In genomic region chr4:79081973-79082372, GRCh38 we compare ENCODE assay signal across 25 cellular contexts.
"Had no signal": no experiment of that assay in that cellular context is flagged by ENCODE, and none has a peak within 500 bp of the region (broad histone marks: within the 10 kb centered on the region; RNA-seq: fewer than 3 reads in every experiment).

No MANE protein-coding gene starts in this region.

- DNase-seq: hypothalamus; immature natural killer cell; kidney; left colon; left lung; naive thymus-derived CD8-positive, alpha-beta T cell; nucleus accumbens; pancreas; posterior cingulate gyrus; psoas muscle; small intestine; spleen; stimulated activated CD4-positive, alpha-beta T cell treated with anti-CD3 and anti-CD28 coated beads, Interleukin-4, amount 100 ng/mL, for 24 hours; stimulated activated naive CD4-positive, alpha-beta T cell had no signal

- H3K27ac ChIP-seq: left lung, pancreas, psoas muscle, spleen, vagina had no signal

- H3K4me3 ChIP-seq: left lung, pancreas, psoas muscle, spleen, suprapubic skin, tibial nerve, vagina had no signal

- ATAC-seq: left colon; left lung; naive thymus-derived CD8-positive, alpha-beta T cell; pancreas; psoas muscle; sciatic nerve; stimulated activated effector memory CD8-positive, alpha-beta T cell treated with anti-CD3 and anti-CD28 coated beads, Interleukin-12 subunit alpha, Interleukin-12 subunit beta, amount 100 ng/mL, for 72 hours had no signal

- H3K36me3 ChIP-seq: left lung, pancreas, spleen, suprapubic skin, tibial nerve, vagina had no signal

- H3K27me3 ChIP-seq: left lung, pancreas, spleen, suprapubic skin, tibial nerve, vagina had no signal

- H3K4me3 Mint-ChIP-seq: immature natural killer cell; memory B cell; naive thymus-derived CD8-positive, alpha-beta T cell; nephron; neural crest cell; stimulated activated effector memory CD8-positive, alpha-beta T cell treated with anti-CD3 and anti-CD28 coated beads, Interleukin-12 subunit alpha, Interleukin-12 subunit beta, amount 100 ng/mL, for 72 hours; stimulated activated naive CD8-positive, alpha-beta T cell treated with anti-CD3 and anti-CD28 coated beads, Interleukin-15, Interleukin-2, amounts not matched to agents 100 ng/mL and 50 ng/mL, for 24 hours; type B pancreatic cell had no signal

- H3K27me3 Mint-ChIP-seq: memory B cell; stimulated activated naive CD8-positive, alpha-beta T cell treated with anti-CD3 and anti-CD28 coated beads, Interleukin-15, Interleukin-2, amounts not matched to agents 100 ng/mL and 50 ng/mL, for 24 hours had no signal

- H3K36me3 Mint-ChIP-seq: immature natural killer cell; memory B cell; stimulated activated effector memory CD8-positive, alpha-beta T cell treated with anti-CD3 and anti-CD28 coated beads, Interleukin-12 subunit alpha, Interleukin-12 subunit beta, amount 100 ng/mL, for 72 hours; type B pancreatic cell had no signal

- H3K4me1 ChIP-seq: left lung, pancreas, psoas muscle, spleen, suprapubic skin, vagina had no signal

- H3K27ac Mint-ChIP-seq: immature natural killer cell; memory B cell; naive thymus-derived CD8-positive, alpha-beta T cell; nephron; stimulated activated effector memory CD8-positive, alpha-beta T cell treated with anti-CD3 and anti-CD28 coated beads, Interleukin-12 subunit alpha, Interleukin-12 subunit beta, amount 100 ng/mL, for 72 hours; stimulated activated naive CD8-positive, alpha-beta T cell treated with anti-CD3 and anti-CD28 coated beads, Interleukin-15, Interleukin-2, amounts not matched to agents 100 ng/mL and 50 ng/mL, for 24 hours; type B pancreatic cell had no signal

- FAIRE-seq: islet of Langerhans had no signal

- H3K4me1 Mint-ChIP-seq: immature natural killer cell; memory B cell; naive thymus-derived CD8-positive, alpha-beta T cell; stimulated activated effector memory CD8-positive, alpha-beta T cell treated with anti-CD3 and anti-CD28 coated beads, Interleukin-12 subunit alpha, Interleukin-12 subunit beta, amount 100 ng/mL, for 72 hours had no signal

- H3K9me3 ChIP-seq: pancreas, suprapubic skin had no signal
